Comparison of ENCODE assay signal across 9 cellular contexts in genomic region chr1:248804771-248805681, GRCh38. TPM values are rescaled to one million over a fixed set of nuclear protein-coding genes. Genes with fewer than 3 reads are reported as not detected.
DNase-seq lines count a peak whose midpoint lies in the region; ATAC-seq, FAIRE-seq and TF ChIP-seq lines count a peak whose summit lies in the region.
"Had no signal": no experiment of that assay in that cellular context is flagged by ENCODE, and none has a peak within 500 bp of the region (broad histone marks: within the 10 kb centered on the region; RNA-seq: fewer than 3 reads in every experiment).

No MANE protein-coding gene starts in this region.

- no peaks in the 10 kb centered on the region for H3K79me2 ChIP-seq in GM12878 (ENCODE audit: control insufficient read depth, insufficient read depth, low read length)

- peak; percentile 17; the same call in 1 of the 2 replicates for TF ChIP-seq RAD21 in GM12878 (IDR thresholded peaks at IDR 0.05; ENCODE audit: insufficient read depth, low read depth, low read length)

- CTCF ChIA-PET in GM12878 (lab: Yijun Ruan, JAX), result interaction anchor here (0.6 to 4.9 kb wide), 31 partner anchors 10 to 1415 kb away, joined by 3 to 86 read pairs (median 6); partner anchors contain the start of genes OR14I1, SH3BP5L, ZNF672 and ZNF692

- H3K4me1 ChIP-seq in GM12878 (ENCODE audit: control insufficient read depth, insufficient read depth, low read length), result peaks cover 26% of the 10 kb centered on the region
- H3K4me1 ChIP-seq in gastrocnemius medialis, result no peaks in the 10 kb centered on the region

- peak; percentile 80 for FAIRE-seq in GM12878 (lab: Jason Lieb, UNC)

- no peak for TF ChIP-seq EP300 in GM12878 (IDR thresholded peaks at IDR 0.05; ENCODE audit: borderline replicate concordance in 1 of 2, control insufficient read depth in 1 of 2, low read depth in 2 of 2, low read length in 2 of 2)

- WGBS in GM12878 (ENCODE audit: insufficient coverage, insufficient replicate concordance, low lambda C conversion rate, missing lambda C conversion rate), result 5% methylated on average over 10 of the region's 10 CpGs

- H3K27ac ChIP-seq in GM12878 (ENCODE audit: control insufficient read depth, insufficient read depth) (peak overlapping the region; percentile 79), gastrocnemius medialis (no peak overlapping the region)

- SMC1A ChIA-PET in GM12878 (lab: Charles Lee; ENCODE audit: uncharacterized antibody, unreplicated experiment), result interaction anchor here (0.6 to 5.7 kb wide), 31 partner anchors 12 to 757 kb away, joined by 3 to 89 read pairs (median 7); partner anchors contain the start of genes OR2T2, SH3BP5L and ZNF672

- ATAC-seq in GM19328 (IDR thresholded peaks at IDR 0.05; ENCODE audit: unreplicated experiment) (peak; percentile 94), HG03196 (IDR thresholded peaks at IDR 0.05; ENCODE audit: unreplicated experiment) (peak; percentile 85), GM12878 (peak; percentile 87), gastrocnemius medialis (no peak)

- RAD21 ChIA-PET in GM12878 (lab: Charles Lee; ENCODE audit: unreplicated experiment), result interaction anchor here (0.7 to 4.3 kb wide), 25 partner anchors 11 to 868 kb away, joined by 3 to 72 read pairs (median 6); partner anchors contain the start of genes SH3BP5L, ZNF672 and ZNF692

- H2AFZ ChIP-seq in GM12878 (ENCODE audit: control insufficient read depth, low read depth, low read length), result peak overlapping the region; percentile 78

- intact Hi-C loops in GM12878 (cut with micrococcal nuclease; ENCODE audit: unreplicated experiment), result loop anchor here (1.0 to 5.0 kb wide), 5 partner anchors 12 to 401 kb away; no protein-coding TSS in a partner anchor
- intact Hi-C loops in gastrocnemius medialis (cut with DNase I; ENCODE audit: low total_unique reads), result loop anchor here (1.0 kb wide), 1 partner anchor 12 kb away; no protein-coding TSS in a partner anchor

- H3K9ac ChIP-seq in GM12878 (ENCODE audit: control insufficient read depth, insufficient read depth, low read length), result peak overlapping the region; percentile 6

- TF ChIP-seq POLR2A in GM12878 (IDR thresholded peaks at IDR 0.05; ENCODE audit: low read depth, low read length), result no peak; the same call in 1 of the 2 replicates
- no peak for TF ChIP-seq POLR2A in gastrocnemius medialis (IDR thresholded peaks at IDR 0.05)

- no peaks in the 10 kb centered on the region for H3K36me3 ChIP-seq in GM12878 (ENCODE audit: control insufficient read depth in 2 of 2, insufficient read depth in 2 of 2, low read length in 1 of 2)
- no peaks in the 10 kb centered on the region for H3K36me3 ChIP-seq in gastrocnemius medialis

- POLR2A ChIA-PET in GM12878 (lab: Charles Lee), result interaction anchor here (0.8 to 1.9 kb wide), 13 partner anchors 10 to 562 kb away, joined by 3 to 10 read pairs (median 5); partner anchors contain the start of genes OR2T2, SH3BP5L and ZNF672

- no peaks in the 10 kb centered on the region for H3K27me3 ChIP-seq in GM12878 (replicated peaks in 1 of 2; ENCODE audit: control insufficient read depth in 2 of 2, insufficient read depth in 2 of 2, low read length in 1 of 2)
- H3K27me3 ChIP-seq in gastrocnemius medialis, result no peaks in the 10 kb centered on the region

- H4K20me1 ChIP-seq in GM12878 (ENCODE audit: control insufficient read depth, insufficient read depth), result no peaks in the 10 kb centered on the region

- BruUV-seq in GM12878 (replicated peaks; lab: Mats Ljungman, UMichigan), result TSS peak; percentile 77

- H3K4me3 ChIP-seq in GM12878, result peak overlapping the region; percentile 59; the same call in 1 of the 2 replicates
- no peak overlapping the region for H3K4me3 ChIP-seq in gastrocnemius medialis

- DNase-seq in Ammon's horn (ENCODE audit: low spot score), result peak; percentile 63
- DNase-seq in GM12878 (ENCODE audit: low read depth, low spot score), result peak; percentile 73
- DNase-seq in gastrocnemius medialis, result no peak
- no peak for DNase-seq in DMS53 (lab: John Stamatoyannopoulos, UW)
- DNase-seq in NCI-H1105 (lab: John Stamatoyannopoulos, UW), result no peak
- no peak for DNase-seq in middle frontal gyrus (ENCODE audit: extremely low spot score, low spot score)

- peak overlapping the region; percentile 82 for H3K4me2 ChIP-seq in GM12878 (ENCODE audit: control insufficient read depth, insufficient read depth)

- in situ Hi-C loops in GM12878 (cut with MboI) (loop anchor here (5.0 kb wide), 3 partner anchors 108 to 563 kb away; no protein-coding TSS in a partner anchor), gastrocnemius medialis (cut with MboI; ENCODE audit: low sequenced_read_pairs in 4 of 4) (no loop called here)

- H3K9me3 ChIP-seq in GM12878 (replicated peaks; ENCODE audit: control insufficient read depth, insufficient read depth, low read length) (peaks cover 4% of the 10 kb centered on the region; the same call in 2 of the 3 replicates), gastrocnemius medialis (no peaks in the 10 kb centered on the region)

- TF ChIP-seq CTCF in GM12878 (IDR thresholded peaks at IDR 0.05 in 2 of 3, conservative IDR thresholded peaks at IDR 0.05 in 1 of 3; ENCODE audit: control insufficient read depth in 2 of 3, extremely low read depth in 1 of 3, insufficient read depth in 1 of 3, low read depth in 3 of 3, low read length in 3 of 3), result no peak
- no peak for TF ChIP-seq CTCF in gastrocnemius medialis (IDR thresholded peaks at IDR 0.05 in 4 of 5, conservative IDR thresholded peaks at IDR 0.05 in 1 of 5)

RNA-seq across cellular contexts. Expression of gene SH3BP5L, which starts 20.7 kb away (rescaled TPM):
- total RNA-seq in GM12878 (2013; cell fraction: nucleolus; rRNA removed), result 40.1 and 48.2 TPM in 2 replicates
- total RNA-seq in GM12878 (2014; rRNA removed) (14.3 and 16.7 TPM in 2 replicates), GM12878 (2014; rRNA removed; fragmentation: Illumina TruSeq; extraction: Trizol) (9.6 and 10.4 TPM in 2 replicates), GM12878 (2021) (16.8 and 19.1 TPM in 2 replicates), gastrocnemius medialis (10 to 100 TPM; 15.7 to 26.4 (median 22.8) TPM)
- 4.1 TPM for polyA plus RNA-seq in GM12878 (2011; ENCODE audit: low read depth)
- polyA plus RNA-seq in GM12878 (2011; rRNA removed) (15.4 and 22.8 TPM in 2 replicates), GM12878 (2014; fragmentation: Illumina TruSeq; extraction: Trizol) (6.5 and 11.4 TPM in 2 replicates), GM12878 (2014; fragmentation: Nextera tagmentation; extraction: Ambion mirVana) (1 to 10 TPM; 1.1 to 1.6 TPM), GM12878 (2014; rRNA removed) (16.1 and 17.4 TPM in 2 replicates), GM12878 (2016; fragmentation: Nextera tagmentation; extraction: Ambion mirVana) (1 to 10 TPM; 2.1 TPM)
- 27.9 and 32.8 TPM in 2 replicates for polyA plus RNA-seq in GM12878 (2011; cell fraction: cytosol; rRNA removed)
- 68.4 and 69.3 TPM in 2 replicates for polyA plus RNA-seq in GM12878 (2011; cell fraction: nucleus; rRNA removed)
- polyA plus RNA-seq in GM12878 (2012), result 6.9 and 9.9 TPM in 2 replicates
- 21.9 and 25.0 TPM in 2 replicates for polyA minus RNA-seq in GM12878 (2011; rRNA and poly(A)+ RNA removed)
- polyA minus RNA-seq in GM12878 (2011; cell fraction: cytosol; rRNA and poly(A)+ RNA removed), result 5.5 and 7.5 TPM in 2 replicates
- polyA minus RNA-seq in GM12878 (2011; cell fraction: nucleus; rRNA and poly(A)+ RNA removed), result 22.6 and 39.8 TPM in 2 replicates

RNA-seq across cellular contexts. Expression of gene ZNF672, which starts 33.0 kb away (rescaled TPM):
- total RNA-seq in GM12878 (2013; cell fraction: nucleolus; rRNA removed), result 39.8 and 45.8 TPM in 2 replicates
- 37.9 and 43.5 TPM in 2 replicates for total RNA-seq in GM12878 (2014; rRNA removed)
- total RNA-seq in GM12878 (2014; rRNA removed; fragmentation: Illumina TruSeq; extraction: Trizol), result 13.9 and 14.1 TPM in 2 replicates
- 48.6 and 51.3 TPM in 2 replicates for total RNA-seq in GM12878 (2021)
- 14.2 TPM for polyA plus RNA-seq in GM12878 (2011; ENCODE audit: low read depth)
- 33.7 and 48.7 TPM in 2 replicates for polyA plus RNA-seq in GM12878 (2011; rRNA removed)
- polyA plus RNA-seq in GM12878 (2011; cell fraction: cytosol; rRNA removed), result 66.9 and 77.2 TPM in 2 replicates
- 66.8 and 67.5 TPM in 2 replicates for polyA plus RNA-seq in GM12878 (2011; cell fraction: nucleus; rRNA removed)
- 20.5 and 27.5 TPM in 2 replicates for polyA plus RNA-seq in GM12878 (2012)
- 13.6 and 17.2 TPM in 2 replicates for polyA plus RNA-seq in GM12878 (2014; fragmentation: Illumina TruSeq; extraction: Trizol)
- 1 to 10 TPM; 2.9 to 5.2 TPM for polyA plus RNA-seq in GM12878 (2014; fragmentation: Nextera tagmentation; extraction: Ambion mirVana)
- 39.4 and 45.6 TPM in 2 replicates for polyA plus RNA-seq in GM12878 (2014; rRNA removed)
- 10 to 100 TPM; 40.2 to 41.7 TPM for polyA plus RNA-seq in GM12878 (2016; fragmentation: Nextera tagmentation; extraction: Ambion mirVana)
- polyA minus RNA-seq in GM12878 (2011; rRNA and poly(A)+ RNA removed), result 54.7 and 63.1 TPM in 2 replicates
- 24.5 and 27.1 TPM in 2 replicates for polyA minus RNA-seq in GM12878 (2011; cell fraction: cytosol; rRNA and poly(A)+ RNA removed)
- 27.1 and 47.3 TPM in 2 replicates for polyA minus RNA-seq in GM12878 (2011; cell fraction: nucleus; rRNA and poly(A)+ RNA removed)
- total RNA-seq in gastrocnemius medialis, result 10 to 100 TPM; 41.9 to 81.0 (median 59.0) TPM

RNA-seq across cellular contexts. Expression of gene LYPD8, which starts 49.5 kb away (rescaled TPM):
- not detected in 2 replicates for total RNA-seq in GM12878 (2013; cell fraction: nucleolus; rRNA removed)
- total RNA-seq in GM12878 (2014; rRNA removed) (not detected in 2 replicates), GM12878 (2014; rRNA removed; fragmentation: Illumina TruSeq; extraction: Trizol) (0.13 TPM in 1 of 2 replicates, not detected in the other), GM12878 (2021) (not detected in 2 replicates), gastrocnemius medialis (1 to 10 TPM in 1 of 4 donors, not detected in 3; 1.7 TPM)
- not detected for polyA plus RNA-seq in GM12878 (2011; ENCODE audit: low read depth)
- polyA plus RNA-seq in GM12878 (2011; rRNA removed) (not detected in 2 replicates), GM12878 (2014; fragmentation: Illumina TruSeq; extraction: Trizol) (not detected in 2 replicates), GM12878 (2014; fragmentation: Nextera tagmentation; extraction: Ambion mirVana) (under 1 TPM; 0.18 to 0.40 TPM), GM12878 (2014; rRNA removed) (0.06 TPM in 1 of 2 replicates, not detected in the other), GM12878 (2016; fragmentation: Nextera tagmentation; extraction: Ambion mirVana) (not detected)
- 0.04 TPM in 1 of 2 replicates, not detected in the other for polyA plus RNA-seq in GM12878 (2011; cell fraction: cytosol; rRNA removed)
- polyA plus RNA-seq in GM12878 (2011; cell fraction: nucleus; rRNA removed), result not detected in 2 replicates
- polyA plus RNA-seq in GM12878 (2012), result not detected in 2 replicates
- 0.21 TPM in 1 of 2 replicates, not detected in the other for polyA minus RNA-seq in GM12878 (2011; rRNA and poly(A)+ RNA removed)
- not detected in 2 replicates for polyA minus RNA-seq in GM12878 (2011; cell fraction: cytosol; rRNA and poly(A)+ RNA removed)
- polyA minus RNA-seq in GM12878 (2011; cell fraction: nucleus; rRNA and poly(A)+ RNA removed), result not detected in 2 replicates
- total RNA-seq: fibroblast of villous mesenchyme had no signal

RNA-seq across cellular contexts. Expression of gene ZNF692, which starts 53.9 kb away (rescaled TPM):
- 143 and 171 TPM in 2 replicates for total RNA-seq in GM12878 (2013; cell fraction: nucleolus; rRNA removed)
- total RNA-seq in GM12878 (2014; rRNA removed), result 31.7 and 33.0 TPM in 2 replicates
- total RNA-seq in GM12878 (2014; rRNA removed; fragmentation: Illumina TruSeq; extraction: Trizol), result 19.5 and 20.6 TPM in 2 replicates
- 41.3 and 45.3 TPM in 2 replicates for total RNA-seq in GM12878 (2021)
- polyA plus RNA-seq in GM12878 (2011; ENCODE audit: low read depth), result 16.5 TPM
- 39.8 and 56.1 TPM in 2 replicates for polyA plus RNA-seq in GM12878 (2011; rRNA removed)
- 67.6 and 94.1 TPM in 2 replicates for polyA plus RNA-seq in GM12878 (2011; cell fraction: cytosol; rRNA removed)
- 705 and 770 TPM in 2 replicates for polyA plus RNA-seq in GM12878 (2011; cell fraction: nucleus; rRNA removed)
- 30.1 and 49.9 TPM in 2 replicates for polyA plus RNA-seq in GM12878 (2012)
- polyA plus RNA-seq in GM12878 (2014; fragmentation: Illumina TruSeq; extraction: Trizol), result 20.1 and 28.9 TPM in 2 replicates
- 10 to 100 TPM in 1 of 2 experiments, 1 to 10 TPM in 1; 5.3 to 18.5 TPM for polyA plus RNA-seq in GM12878 (2014; fragmentation: Nextera tagmentation; extraction: Ambion mirVana)
- polyA plus RNA-seq in GM12878 (2014; rRNA removed), result 76.6 and 85.1 TPM in 2 replicates
- polyA plus RNA-seq in GM12878 (2016; fragmentation: Nextera tagmentation; extraction: Ambion mirVana), result 10 to 100 TPM; 40.8 to 41.6 TPM
- polyA minus RNA-seq in GM12878 (2011; rRNA and poly(A)+ RNA removed), result 14.0 and 24.7 TPM in 2 replicates
- polyA minus RNA-seq in GM12878 (2011; cell fraction: cytosol; rRNA and poly(A)+ RNA removed), result 11.0 and 11.6 TPM in 2 replicates
- polyA minus RNA-seq in GM12878 (2011; cell fraction: nucleus; rRNA and poly(A)+ RNA removed), result 50.4 and 75.1 TPM in 2 replicates
- 10 to 100 TPM in 3 of 4 donors, 1 to 10 TPM in 1; 8.0 to 38.0 (median 13.9) TPM for total RNA-seq in gastrocnemius medialis

Comparison
In these comparisons a context has a peak if more than half of its experiments do, and no peak if none do; other contexts are left out.
1. DNase-seq: peak in Ammon's horn (single experiment) and GM12878 (single experiment); none in gastrocnemius medialis (0 of 2), DMS53 (single experiment), NCI-H1105 (single experiment) and middle frontal gyrus (single experiment).
2. ATAC-seq: peak in GM19328 (single experiment), HG03196 (single experiment) and GM12878 (single experiment); none in gastrocnemius medialis (0 of 2).